12 cellular contexts compared by ENCODE assay signal in genomic region chr7:55499591-55499990, GRCh38.
"Had no signal": no experiment of that assay in that cellular context is flagged by ENCODE, and none has a peak within 500 bp of the region (broad histone marks: within the 10 kb centered on the region; RNA-seq: fewer than 3 reads in every experiment).

No MANE protein-coding gene starts in this region.

- H3K4me3 ChIP-seq: coronary artery, gastrocnemius medialis, right atrium auricular region, tibial artery had no signal

- H3K9me3 Mint-ChIP-seq: activated naive CD8-positive, alpha-beta T cell treated with anti-CD3 and anti-CD28 coated beads, Interleukin-2, amount 50 U/mL, for 24 hours had no signal

- H3K27me3 ChIP-seq: gastrocnemius medialis, neutrophil, right atrium auricular region, tibial artery had no signal

- H3K36me3 ChIP-seq: gastrocnemius medialis, right atrium auricular region had no signal

- H3K4me3 Mint-ChIP-seq: activated naive CD8-positive, alpha-beta T cell treated with anti-CD3 and anti-CD28 coated beads, Interleukin-2, amount 50 U/mL, for 24 hours had no signal

- H3K9me3 ChIP-seq: gastrocnemius medialis, neutrophil, right atrium auricular region, tibial artery had no signal

- DNase-seq: activated naive CD8-positive, alpha-beta T cell treated with anti-CD3 and anti-CD28 coated beads, Interleukin-2, amount 50 U/mL, for 24 hours; caudate nucleus; effector CD4-positive, alpha-beta T cell; gastrocnemius medialis; left ventricle myocardium superior; mesendoderm; small intestine had no signal

- ATAC-seq: activated naive CD8-positive, alpha-beta T cell treated with anti-CD3 and anti-CD28 coated beads, Interleukin-2, amount 50 U/mL, for 24 hours had no signal

- H3K27ac Mint-ChIP-seq: activated naive CD8-positive, alpha-beta T cell treated with anti-CD3 and anti-CD28 coated beads, Interleukin-2, amount 50 U/mL, for 24 hours had no signal

- H3K27ac ChIP-seq: coronary artery, epithelial cell of prostate, neutrophil, right atrium auricular region, tibial artery had no signal

- H3K27me3 Mint-ChIP-seq: activated naive CD8-positive, alpha-beta T cell treated with anti-CD3 and anti-CD28 coated beads, Interleukin-2, amount 50 U/mL, for 24 hours had no signal
